8 cellular contexts compared by ENCODE assay signal in the genomic region with DNA sequence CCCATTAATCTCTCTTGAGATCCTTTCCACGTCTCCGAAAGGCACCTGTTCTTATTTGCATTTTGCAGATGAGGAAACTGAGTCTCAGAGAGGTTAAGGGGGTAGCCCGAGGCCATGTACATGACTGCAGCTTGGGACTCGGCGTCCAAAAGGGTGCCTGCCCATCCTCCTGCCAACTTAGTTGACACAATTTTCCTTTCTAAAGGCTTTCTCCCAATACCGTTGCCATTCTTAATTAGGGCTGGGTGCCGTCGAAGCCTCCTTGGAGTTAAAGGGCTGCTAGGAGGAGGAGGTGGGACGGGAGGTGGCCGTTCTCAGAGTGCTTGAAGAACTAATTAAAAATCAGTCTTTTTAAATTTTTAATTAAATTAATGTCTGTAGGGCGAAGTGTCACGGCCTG. TPM values are rescaled to one million over a fixed set of nuclear protein-coding genes. Genes with fewer than 3 reads are reported as not detected.
DNase-seq lines count a peak whose midpoint lies in the region; ATAC-seq, FAIRE-seq and TF ChIP-seq lines count a peak whose summit lies in the region.

No MANE protein-coding gene starts in this region.

- H3K4me1 ChIP-seq in naive thymus-derived CD4-positive, alpha-beta T cell (ENCODE audit: control insufficient read depth in 2 of 2, insufficient read depth in 2 of 2, low read length in 2 of 2) = peaks cover 19 to 23% of the 10 kb centered on the region in 2 donors

- intact Hi-C loops in naive thymus-derived CD4-positive, alpha-beta T cell (cut with micrococcal nuclease) = loop anchor here (1.0 to 10.0 kb wide), 13 partner anchors 98 to 1013 kb away; a partner anchor contains a TSS

- CTCF ChIA-PET in AG04450 (lab: Charles Lee) = interaction anchor here (1.3 kb wide), 1 partner anchor 101 kb away, joined by 3 read pairs; a partner anchor contains a TSS
- CTCF ChIA-PET in naive thymus-derived CD4-positive, alpha-beta T cell (lab: Charles Lee) = no interaction called here

- H3K4me3 Mint-ChIP-seq in IgD-negative memory B cell = peak overlapping the region; percentile 81 to 83 (median 82)
- peak overlapping the region in 8 of 10 donors; percentile 47 to 99 (median 81) for H3K4me3 Mint-ChIP-seq in naive thymus-derived CD4-positive, alpha-beta T cell

- peaks cover 4% of the 10 kb centered on the region; the same call in 1 of the 2 replicates for H3K9me3 ChIP-seq in AG04450 (ENCODE audit: control insufficient read depth, insufficient read depth, low read length)
- H3K9me3 ChIP-seq in naive thymus-derived CD4-positive, alpha-beta T cell (ENCODE audit: control insufficient read depth in 2 of 3, low read length in 3 of 3) = no peaks in the 10 kb centered on the region

- peaks cover 15% of the 10 kb centered on the region for H3K27me3 ChIP-seq in AG04450 (ENCODE audit: control insufficient read depth, insufficient read depth, low read length)
- H3K27me3 ChIP-seq in naive thymus-derived CD4-positive, alpha-beta T cell (ENCODE audit: control insufficient read depth in 2 of 2, insufficient read depth in 2 of 2, low read length in 2 of 2) = no peaks in the 10 kb centered on the region

- H3K27me3 Mint-ChIP-seq in IgD-negative memory B cell = peaks cover 1% of the 10 kb centered on the region
- peaks cover 0 to 25% (median 0%) of the 10 kb centered on the region in 5 donors for H3K27me3 Mint-ChIP-seq in naive thymus-derived CD4-positive, alpha-beta T cell

- H3K27ac ChIP-seq in AG04450 (ENCODE audit: low read depth, low read length) = no peak overlapping the region
- peak overlapping the region; percentile 80 for H3K27ac ChIP-seq in naive thymus-derived CD4-positive, alpha-beta T cell (ENCODE audit: low read depth, low read length)

- H3K4me1 Mint-ChIP-seq in IgD-negative memory B cell = peaks cover 17 to 29% (median 28%) of the 10 kb centered on the region in 3 donors
- peaks cover 23 to 38% (median 35%) of the 10 kb centered on the region in 7 donors for H3K4me1 Mint-ChIP-seq in naive thymus-derived CD4-positive, alpha-beta T cell

- H3K27ac Mint-ChIP-seq in IgD-negative memory B cell = no peak overlapping the region
- peak overlapping the region in 1 of 9 donors; percentile 84 for H3K27ac Mint-ChIP-seq in naive thymus-derived CD4-positive, alpha-beta T cell

- peaks cover 0 to 5% (median 0%) of the 10 kb centered on the region in 3 donors for H3K9me3 Mint-ChIP-seq in IgD-negative memory B cell
- peaks cover 0 to 5% (median 1%) of the 10 kb centered on the region in 11 donors for H3K9me3 Mint-ChIP-seq in naive thymus-derived CD4-positive, alpha-beta T cell

- TF ChIP-seq CTCF in AG04450 (IDR thresholded peaks at IDR 0.05; ENCODE audit: low read depth, low read length) (no peak), choroid plexus epithelial cell (conservative IDR thresholded peaks at IDR 0.05; ENCODE audit: low read depth, low read length) (no peak), D721Med (IDR thresholded peaks at IDR 0.05; ENCODE audit: insufficient read depth, missing control alignments) (no peak)

- POLR2A ChIA-PET in AG04450 (lab: Yijun Ruan, JAX) = interaction anchor here (0.6 to 2.3 kb wide), 3 partner anchors 11 to 732 kb away, joined by 4 to 13 read pairs (median 5); a partner anchor contains a TSS
- POLR2A ChIA-PET in naive thymus-derived CD4-positive, alpha-beta T cell (lab: Charles Lee) = interaction anchor here (1.4 to 1.8 kb wide), 2 partner anchors 190 to 763 kb away, joined by 3 to 5 read pairs; a partner anchor contains a TSS

- DNase-seq in AG04450 (ENCODE audit: low read depth, low spot score) = no peak
- DNase-seq in choroid plexus epithelial cell (ENCODE audit: low read depth) = no peak
- no peak for DNase-seq in naive thymus-derived CD4-positive, alpha-beta T cell
- DNase-seq in HK-2 (ENCODE audit: unreplicated experiment) = no peak
- DNase-seq in NCI-H1105 treated with DMSO at 0.1 percent for 48 hours (lab: John Stamatoyannopoulos, UW) = no peak
- no peak for DNase-seq in Ammon's horn (ENCODE audit: low spot score)
- no peak for DNase-seq in D721Med (ENCODE audit: insufficient read length, low spot score)

- peak overlapping the region; percentile 98 for H3K4me3 ChIP-seq in AG04450 (ENCODE audit: low read depth, low read length)
- peak overlapping the region; percentile 98 for H3K4me3 ChIP-seq in choroid plexus epithelial cell (ENCODE audit: low read depth, low read length)
- no peak overlapping the region for H3K4me3 ChIP-seq in naive thymus-derived CD4-positive, alpha-beta T cell (ENCODE audit: low read length)

- no peak for FAIRE-seq in D721Med (lab: Jason Lieb, UNC)

- peaks cover 0 to 7% (median 0%) of the 10 kb centered on the region in 3 experiments for H3K36me3 ChIP-seq in naive thymus-derived CD4-positive, alpha-beta T cell (ENCODE audit: control insufficient read depth in 2 of 3, insufficient read depth in 3 of 3, low read length in 3 of 3)

- no peaks in the 10 kb centered on the region for H3K36me3 Mint-ChIP-seq in IgD-negative memory B cell
- H3K36me3 Mint-ChIP-seq in naive thymus-derived CD4-positive, alpha-beta T cell = peaks cover 0 to 4% (median under 1%) of the 10 kb centered on the region in 5 donors

- ATAC-seq in naive thymus-derived CD4-positive, alpha-beta T cell = no peak

RNA-seq across cellular contexts. Expression of a gene that starts 0.5 kb away (rescaled TPM):
- polyA plus RNA-seq in AG04450 (2011; rRNA removed) (15.3 and 15.8 TPM in 2 replicates), IgD-negative memory B cell (43.5 TPM)
- 9.1 and 11.5 TPM in 2 replicates for polyA minus RNA-seq in AG04450 (2011; rRNA and poly(A)+ RNA removed)
- 10 to 100 TPM; 15.6 to 45.0 (median 27.7) TPM for total RNA-seq in naive thymus-derived CD4-positive, alpha-beta T cell
- 10 to 100 TPM; 53.8 to 81.7 TPM for polyA plus RNA-seq in naive thymus-derived CD4-positive, alpha-beta T cell

RNA-seq across cellular contexts. Expression of a gene that starts 30.7 kb away (rescaled TPM):
- polyA plus RNA-seq in AG04450 (2011; rRNA removed) = 4.7 and 6.1 TPM in 2 replicates
- 4.6 and 10.3 TPM in 2 replicates for polyA minus RNA-seq in AG04450 (2011; rRNA and poly(A)+ RNA removed)
- 0.55 TPM for polyA plus RNA-seq in IgD-negative memory B cell
- 1 to 10 TPM in 1 of 5 experiments, under 1 TPM in 2, not detected in 2; 0.27 to 1.6 (median 0.54) TPM for total RNA-seq in naive thymus-derived CD4-positive, alpha-beta T cell
- under 1 TPM in 1 of 2 donors, not detected in 1; 0.18 TPM for polyA plus RNA-seq in naive thymus-derived CD4-positive, alpha-beta T cell
